In the genomic region with DNA sequence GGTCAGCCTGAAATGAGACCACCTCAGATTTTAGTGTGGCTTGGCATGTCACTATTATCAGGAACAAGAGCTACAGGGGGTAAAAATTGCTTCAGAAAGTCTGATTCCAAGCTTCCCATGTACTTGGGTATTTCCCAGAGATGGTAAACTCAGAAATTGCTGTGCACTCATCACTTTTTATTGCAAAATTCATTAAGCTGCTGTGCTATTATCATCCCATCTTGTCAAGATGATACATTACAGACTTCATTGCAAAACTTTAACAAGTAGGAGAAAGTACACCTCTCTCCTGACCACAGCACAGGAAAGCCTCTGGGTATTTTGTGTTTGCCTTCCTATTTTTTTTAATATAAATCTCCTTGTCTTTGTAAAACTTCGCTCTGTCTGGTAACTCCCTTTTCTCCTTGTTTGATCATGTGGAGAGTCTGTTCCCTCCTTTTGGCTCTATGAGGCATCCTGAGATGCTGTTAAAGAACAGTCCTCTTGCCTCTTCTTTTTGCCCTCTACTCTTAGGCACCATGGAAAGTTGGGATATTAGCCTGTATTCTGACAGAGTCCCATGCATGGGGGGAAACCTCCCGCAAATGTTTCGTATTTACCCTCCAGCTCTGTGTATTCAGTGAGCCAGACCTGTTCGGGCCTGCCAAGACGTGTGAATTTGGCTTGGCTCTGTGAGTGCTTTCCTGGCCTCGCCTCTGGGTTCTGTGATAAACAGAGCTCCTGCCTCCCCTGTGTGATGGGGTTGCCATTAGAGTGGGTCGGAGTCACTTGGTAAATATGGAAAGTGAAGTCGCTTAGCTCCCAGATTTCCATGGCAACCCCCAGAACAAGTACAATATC, we compare ENCODE assay signal across 10 cellular contexts.
DNase-seq lines count a peak whose midpoint lies in the region; ATAC-seq and TF ChIP-seq lines count a peak whose summit lies in the region.
"Had no signal": no experiment of that assay in that cellular context is flagged by ENCODE, and none has a peak within 500 bp of the region (broad histone marks: within the 10 kb centered on the region; RNA-seq: fewer than 3 reads in every experiment).

No MANE protein-coding gene starts in this region.

- no peaks in the 10 kb centered on the region for H3K36me3 ChIP-seq in suprapubic skin
- H3K36me3 ChIP-seq: upper lobe of right lung had no signal

- H3K9me3 ChIP-seq in suprapubic skin = no peaks in the 10 kb centered on the region
- H3K9me3 ChIP-seq: upper lobe of right lung had no signal

- no peak for TF ChIP-seq EP300 in suprapubic skin (IDR thresholded peaks at IDR 0.05)

- peak; percentile 87 for ATAC-seq in left ventricle myocardium superior
- no peak for ATAC-seq in HG02571 (IDR thresholded peaks at IDR 0.05; ENCODE audit: unreplicated experiment)
- no peak for ATAC-seq in GM19035 (IDR thresholded peaks at IDR 0.05; ENCODE audit: unreplicated experiment)
- ATAC-seq: upper lobe of right lung had no signal

- no peak for TF ChIP-seq CTCF in VCaP (conservative IDR thresholded peaks at IDR 0.05)
- no peak for TF ChIP-seq CTCF in suprapubic skin (IDR thresholded peaks at IDR 0.05)

- H3K4me1 ChIP-seq in suprapubic skin = peaks cover 53% of the 10 kb centered on the region
- H3K4me1 ChIP-seq: parathyroid adenoma had no signal

- H3K4me3 ChIP-seq in suprapubic skin = no peak overlapping the region
- H3K4me3 ChIP-seq: upper lobe of right lung had no signal

- peak; percentile 9 for DNase-seq in NCI-H1436 treated with DMSO at 0.1 percent for 48 hours (lab: John Stamatoyannopoulos, UW)
- DNase-seq in left ventricle myocardium superior = peak; percentile 72
- no peak for DNase-seq in suprapubic skin (ENCODE audit: low spot score in 2 of 2)
- DNase-seq in activated T-cell treated with anti-CD3 and anti-CD28 coated beads for 4 hours = no peak
- no peak for DNase-seq in iPS-NIHi7 (ENCODE audit: extremely low spot score)
- DNase-seq: upper lobe of right lung had no signal

- WGBS in suprapubic skin = 43% methylated on average over 8 of the region's 8 CpGs

- peak overlapping the region; percentile 72 for H3K27ac ChIP-seq in VCaP
- H3K27ac ChIP-seq in suprapubic skin = peak overlapping the region; percentile 82
- H3K27ac ChIP-seq: parathyroid adenoma, upper lobe of right lung had no signal

- intact Hi-C loops in left ventricle myocardium superior (cut with micrococcal nuclease) = no loop called here

- H3K27me3 ChIP-seq in suprapubic skin = no peaks in the 10 kb centered on the region
- H3K27me3 ChIP-seq: upper lobe of right lung had no signal

- TF ChIP-seq POLR2A in suprapubic skin (IDR thresholded peaks at IDR 0.05) = no peak

Comparison
In these comparisons a context has a peak if more than half of its experiments do, and no peak if none do; other contexts are left out.
1. DNase-seq: peak in NCI-H1436 treated with DMSO at 0.1 percent for 48 hours (single experiment) and left ventricle myocardium superior (single experiment); none in suprapubic skin (0 of 2), activated T-cell treated with anti-CD3 and anti-CD28 coated beads for 4 hours (single experiment) and iPS-NIHi7 (single experiment).